In genomic region chr16:48612621-48613020, GRCh38 we compare ENCODE assay signal across 9 cellular contexts. TPM values are rescaled to one million over a fixed set of nuclear protein-coding genes. Genes with fewer than 3 reads are reported as not detected.
DNase-seq lines count a peak whose midpoint lies in the region; ATAC-seq and TF ChIP-seq lines count a peak whose summit lies in the region.
"Had no signal": no experiment of that assay in that cellular context is flagged by ENCODE, and none has a peak within 500 bp of the region (broad histone marks: within the 10 kb centered on the region; RNA-seq: fewer than 3 reads in every experiment).

No MANE protein-coding gene starts in this region.

- ATAC-seq in psoas muscle = no peak
- no peak for ATAC-seq in HG02610 (IDR thresholded peaks at IDR 0.05; ENCODE audit: unreplicated experiment)
- no peak for ATAC-seq in HG03520 (IDR thresholded peaks at IDR 0.05; ENCODE audit: unreplicated experiment)

- no peaks in the 10 kb centered on the region for H3K36me3 ChIP-seq in psoas muscle (ENCODE audit: insufficient read depth in 1 of 2, low read depth in 1 of 2)

- H3K4me1 Mint-ChIP-seq in dendritic cell treated with granulocyte-macrophage colony-stimulating factor and Interleukin-4, amounts not matched to agents 40 ng/mL and 50 ng/mL, for 4 days (ENCODE audit: low read depth) = peaks cover 76% of the 10 kb centered on the region

- H3K4me3 ChIP-seq in psoas muscle = peak overlapping the region; percentile 2

- H3K4me1 ChIP-seq in psoas muscle = peaks cover 23% of the 10 kb centered on the region

- H3K27ac Mint-ChIP-seq in dendritic cell treated with granulocyte-macrophage colony-stimulating factor and Interleukin-4, amounts not matched to agents 40 ng/mL and 50 ng/mL, for 4 days = no peak overlapping the region

- H3K9me3 Mint-ChIP-seq in dendritic cell treated with granulocyte-macrophage colony-stimulating factor and Interleukin-4, amounts not matched to agents 40 ng/mL and 50 ng/mL, for 4 days = no peaks in the 10 kb centered on the region

- DNase-seq in NOMO-1 treated with DMSO at 0.1 percent for 48 hours (lab: John Stamatoyannopoulos, UW; ENCODE audit: unreplicated experiment) = peak; percentile 2
- no peak for DNase-seq in psoas muscle
- no peak for DNase-seq in NCI-H187 (lab: John Stamatoyannopoulos, UW)
- DNase-seq in GM13977 (ENCODE audit: low spot score) = no peak
- DNase-seq: midbrain had no signal

- no peaks in the 10 kb centered on the region for H3K27me3 ChIP-seq in psoas muscle (ENCODE audit: insufficient read depth in 3 of 3, low read length in 2 of 3)

- H3K4me3 Mint-ChIP-seq in dendritic cell treated with granulocyte-macrophage colony-stimulating factor and Interleukin-4, amounts not matched to agents 40 ng/mL and 50 ng/mL, for 4 days = peak overlapping the region; percentile 51

- H3K27me3 Mint-ChIP-seq in dendritic cell treated with granulocyte-macrophage colony-stimulating factor and Interleukin-4, amounts not matched to agents 40 ng/mL and 50 ng/mL, for 4 days = no peaks in the 10 kb centered on the region

- H3K9me3 ChIP-seq in psoas muscle = no peaks in the 10 kb centered on the region

- peak; percentile 1 for TF ChIP-seq POLR2A in GM18951 (IDR thresholded peaks at IDR 0.05; ENCODE audit: extremely low read depth, insufficient read depth, insufficient read length)

- peak overlapping the region; percentile 60 for H3K27ac ChIP-seq in psoas muscle

- peaks cover 15% of the 10 kb centered on the region for H3K36me3 Mint-ChIP-seq in dendritic cell treated with granulocyte-macrophage colony-stimulating factor and Interleukin-4, amounts not matched to agents 40 ng/mL and 50 ng/mL, for 4 days (ENCODE audit: low read depth)

- TF ChIP-seq CTCF in psoas muscle (IDR thresholded peaks at IDR 0.05) (no peak), GM13977 (IDR thresholded peaks at IDR 0.05; ENCODE audit: extremely low read depth, insufficient read depth, missing control alignments) (no peak)

- 64 to 66% (median 64%) methylated on average over 2 of the region's 2 CpGs for whole genome bisulfite sequencing in psoas muscle, 3 donors

- in situ Hi-C loops in GM18951 (cut with MboI; ENCODE audit: low sequenced_read_pairs, unreplicated experiment) (no loop called here), GM13977 (cut with MboI; ENCODE audit: low pct_unique_long_range_greater_than_20kb, low sequenced_read_pairs, unreplicated experiment) (no loop called here)

- intact Hi-C loops in dendritic cell treated with granulocyte-macrophage colony-stimulating factor and Interleukin-4, amounts not matched to agents 40 ng/mL and 50 ng/mL, for 4 days (cut with micrococcal nuclease) = loop anchor here (1.0 kb wide), 1 partner anchor 9 kb away; no protein-coding TSS in a partner anchor
- intact Hi-C loops in psoas muscle (cut with DNase I) = loop anchor here (5.0 to 10.0 kb wide), 3 partner anchors 158 to 260 kb away; no protein-coding TSS in a partner anchor

RNA-seq across cellular contexts. Expression of gene N4BP1, which starts 2.6 kb away (rescaled TPM):
- 10 to 100 TPM; 13.9 to 24.3 (median 17.4) TPM for total RNA-seq in psoas muscle
- 10 to 100 TPM in 2 of 3 donors, 1 to 10 TPM in 1; 7.0 to 17.5 (median 15.5) TPM for polyA plus RNA-seq in psoas muscle
